In genomic region chr1:242876021-242876420, GRCh38 we compare ENCODE assay signal across 15 cellular contexts.
DNase-seq lines count a peak whose midpoint lies in the region; ATAC-seq and TF ChIP-seq lines count a peak whose summit lies in the region.
"Had no signal": no experiment of that assay in that cellular context is flagged by ENCODE, and none has a peak within 500 bp of the region (broad histone marks: within the 10 kb centered on the region; RNA-seq: fewer than 3 reads in every experiment).

No MANE protein-coding gene starts in this region.

- H3K79me2 ChIP-seq in mammary epithelial cell (ENCODE audit: insufficient read depth, low read length), result no peaks in the 10 kb centered on the region

- H2AFZ ChIP-seq in mammary epithelial cell (ENCODE audit: low read depth, low read length), result no peak overlapping the region

- H3K4me1 ChIP-seq in mammary epithelial cell (ENCODE audit: insufficient read depth, low read length) (no peaks in the 10 kb centered on the region), foreskin keratinocyte (no peaks in the 10 kb centered on the region)
- H3K4me1 ChIP-seq: BLaER1 treated with 17β-estradiol and CSF1 and Interleukin-3, amounts not matched to agents 10 nM and 100 nM had no signal

- dilution Hi-C loops in mammary epithelial cell (cut with HindIII; ENCODE audit: low sequenced_read_pairs), result no loop called here

- in situ Hi-C loops in mammary epithelial cell (cut with MboI; ENCODE audit: low sequenced_read_pairs in 2 of 2), result no loop called here

- intact Hi-C loops in Right ventricle myocardium superior (cut with DNase I) (no loop called here), left ventricle myocardium superior (cut with micrococcal nuclease) (no loop called here), mammary epithelial cell (cut with micrococcal nuclease) (no loop called here)

- H3K27ac ChIP-seq in mammary epithelial cell (ENCODE audit: insufficient read depth, low read depth, low read length) (no peak overlapping the region), foreskin keratinocyte (no peak overlapping the region)
- H3K27ac ChIP-seq: BLaER1 treated with 17β-estradiol and CSF1 and Interleukin-3, amounts not matched to agents 10 nM and 100 nM had no signal

- DNase-seq in Right ventricle myocardium superior, result no peak
- no peak for DNase-seq in left ventricle myocardium superior
- DNase-seq in NCI-H526 (lab: John Stamatoyannopoulos, UW), result peak; percentile 35 to 42
- peak; percentile 5 for DNase-seq in mammary epithelial cell
- peak; percentile 6 to 16 for DNase-seq in foreskin keratinocyte
- no peak for DNase-seq in GM10266 (ENCODE audit: extremely low spot score)
- no peak for DNase-seq in stimulated activated CD4-positive, alpha-beta T cell treated with anti-CD3 and anti-CD28 coated beads, Interleukin-4, amount 100 ng/mL, for 4 hours
- DNase-seq: 8988T; Calu3; CD8-positive, alpha-beta T cell; DMS79 treated with DMSO at 0.1 percent for 48 hours; GF-D8; H9 had no signal

- ATAC-seq in Right ventricle myocardium superior (ENCODE audit: poor library complexity) (peak; percentile 47), left ventricle myocardium superior (no peak), foreskin keratinocyte (peak; percentile 10)
- ATAC-seq: CD8-positive, alpha-beta T cell; GM12878 had no signal

- no peaks in the 10 kb centered on the region for H4K20me1 ChIP-seq in mammary epithelial cell (ENCODE audit: insufficient read depth, low read length)
- H4K20me1 ChIP-seq: BLaER1 treated with 17β-estradiol and CSF1 and Interleukin-3, amounts not matched to agents 10 nM and 100 nM had no signal

- H3K9ac ChIP-seq in mammary epithelial cell (ENCODE audit: insufficient read depth, low read length), result no peak overlapping the region
- H3K9ac ChIP-seq: BLaER1 treated with 17β-estradiol and CSF1 and Interleukin-3, amounts not matched to agents 10 nM and 100 nM had no signal

- no peak overlapping the region for H3K4me3 ChIP-seq in mammary epithelial cell (replicated peaks in 1 of 3; ENCODE audit: insufficient read depth in 1 of 3, low read depth in 2 of 3, low read length in 3 of 3)
- H3K4me3 ChIP-seq: BLaER1 treated with 17β-estradiol and CSF1 and Interleukin-3, amounts not matched to agents 10 nM and 100 nM; GM12878 had no signal

- no peak for TF ChIP-seq CTCF in mammary epithelial cell (conservative IDR thresholded peaks at IDR 0.05 in 1 of 2, IDR thresholded peaks at IDR 0.05 in 1 of 2; ENCODE audit: extremely low read depth in 1 of 2, insufficient read depth in 1 of 2, low read depth in 1 of 2, low read length in 2 of 2)
- no peak for TF ChIP-seq CTCF in foreskin keratinocyte (conservative IDR thresholded peaks at IDR 0.05)
- TF ChIP-seq CTCF in GM10266 (IDR thresholded peaks at IDR 0.05; ENCODE audit: control insufficient read depth, insufficient read depth, low read depth, missing control alignments), result no peak

- no peaks in the 10 kb centered on the region for H3K9me3 ChIP-seq in mammary epithelial cell (replicated peaks; ENCODE audit: insufficient read depth, low read length)
- H3K9me3 ChIP-seq: BLaER1 treated with 17β-estradiol and CSF1 and Interleukin-3, amounts not matched to agents 10 nM and 100 nM had no signal

- CTCF ChIA-PET in mammary epithelial cell (lab: Charles Lee; ENCODE audit: low non-redundant PET), result no interaction called here

- no TSS peak for BruUV-seq in mammary epithelial cell (replicated peaks; lab: Mats Ljungman, UMichigan)

- 0% methylated on average over 1 of the region's 1 CpG for WGBS in mammary epithelial cell (ENCODE audit: low coverage, missing lambda C conversion rate)

- no peak overlapping the region for H3K4me2 ChIP-seq in mammary epithelial cell (ENCODE audit: insufficient read depth, low read depth, low read length)
- H3K4me2 ChIP-seq: BLaER1 treated with 17β-estradiol and CSF1 and Interleukin-3, amounts not matched to agents 10 nM and 100 nM had no signal

- H3K36me3 ChIP-seq in mammary epithelial cell (ENCODE audit: insufficient read depth, low read length), result no peaks in the 10 kb centered on the region
- H3K36me3 ChIP-seq: BLaER1 treated with 17β-estradiol and CSF1 and Interleukin-3, amounts not matched to agents 10 nM and 100 nM had no signal

- H3K27me3 ChIP-seq in mammary epithelial cell (ENCODE audit: insufficient read depth, low read length) (peaks cover 2% of the 10 kb centered on the region), foreskin keratinocyte (no peaks in the 10 kb centered on the region)
- H3K27me3 ChIP-seq: BLaER1 treated with 17β-estradiol and CSF1 and Interleukin-3, amounts not matched to agents 10 nM and 100 nM had no signal

Comparison
In these comparisons a context has a peak if more than half of its experiments do, and no peak if none do; other contexts are left out.
1. DNase-seq: peak in NCI-H526 (2 of 2), mammary epithelial cell (single experiment) and foreskin keratinocyte (2 of 2); none in Right ventricle myocardium superior (single experiment), left ventricle myocardium superior (single experiment), GM10266 (single experiment) and stimulated activated CD4-positive, alpha-beta T cell treated with anti-CD3 and anti-CD28 coated beads, Interleukin-4, amount 100 ng/mL, for 4 hours (0 of 2).